ENCODE assay signal across 10 cellular contexts in the genomic region with DNA sequence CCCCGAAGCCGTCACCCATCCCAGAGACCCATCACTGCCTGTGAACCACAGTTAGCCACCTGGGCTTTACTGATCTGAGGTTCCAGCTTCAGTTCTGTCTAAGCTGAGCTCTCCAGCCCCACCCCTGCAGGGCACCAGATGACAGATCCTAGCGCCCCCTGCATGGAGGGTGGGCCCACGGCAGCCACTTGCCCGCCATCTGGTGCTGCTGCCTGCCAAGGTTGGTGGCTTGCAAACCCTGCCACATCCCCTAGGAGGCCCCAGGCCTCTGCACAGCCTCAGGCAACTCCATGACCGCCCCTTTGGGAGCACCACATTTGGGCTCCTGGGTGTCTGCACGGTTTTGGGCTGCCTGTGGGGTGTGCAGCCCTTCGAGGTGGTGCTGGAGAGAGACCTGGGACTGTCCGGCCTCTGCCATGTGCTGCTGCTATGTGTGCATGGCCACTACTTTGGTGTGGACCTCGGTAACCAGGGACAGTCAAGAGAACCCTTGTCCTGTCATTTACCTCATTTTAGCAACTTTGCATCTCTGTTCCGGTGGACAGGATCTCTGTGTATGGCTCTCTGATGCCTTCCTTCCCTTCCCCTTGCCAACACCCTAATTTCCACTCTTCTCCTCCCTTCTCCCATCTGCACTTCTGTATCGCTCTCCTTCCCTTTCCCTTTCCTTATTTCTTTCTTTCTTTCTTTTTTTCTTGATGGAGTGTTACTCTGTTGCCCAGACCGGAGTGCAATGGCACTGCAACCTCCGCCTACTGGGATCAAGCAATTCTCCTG. TPM values are rescaled to one million over a fixed set of nuclear protein-coding genes. Genes with fewer than 3 reads are reported as not detected.
DNase-seq lines count a peak whose midpoint lies in the region; ATAC-seq lines count a peak whose summit lies in the region.
"Had no signal": no experiment of that assay in that cellular context is flagged by ENCODE, and none has a peak within 500 bp of the region (broad histone marks: within the 10 kb centered on the region; RNA-seq: fewer than 3 reads in every experiment).

No MANE protein-coding gene starts in this region.

- WGBS in iPS DF 6.9 (ENCODE audit: insufficient coverage, insufficient read length) = 100% methylated on average over 1 of the region's 14 CpGs

- no peaks in the 10 kb centered on the region for H3K36me3 ChIP-seq in iPS DF 6.9 (ENCODE audit: control insufficient read depth, insufficient read depth, low read length)
- H3K36me3 ChIP-seq: thyroid gland had no signal

- peak; percentile 97 for DNase-seq in DMS 273 (lab: John Stamatoyannopoulos, UW; ENCODE audit: unreplicated experiment)
- DNase-seq in HCEC 1CT = peak; percentile 10
- DNase-seq in SK-N-DZ (ENCODE audit: low spot score) = peak; percentile 63
- DNase-seq in iPS DF 6.9 (ENCODE audit: low read depth, low spot score) = peak; percentile 63
- DNase-seq in NCI-H2107 (lab: John Stamatoyannopoulos, UW) = no peak
- DNase-seq in NCI-H187 treated with DMSO at 0.1 percent for 48 hours (lab: John Stamatoyannopoulos, UW) = no peak
- DNase-seq in SW 1271 (lab: John Stamatoyannopoulos, UW) = no peak
- DNase-seq: right cardiac atrium, thyroid gland had no signal

- no peak overlapping the region for H3K27ac ChIP-seq in iPS DF 6.9 (ENCODE audit: low read length)
- H3K27ac ChIP-seq: thyroid gland had no signal

- H3K27me3 ChIP-seq in iPS DF 6.9 (ENCODE audit: control insufficient read depth, insufficient read depth, low read length) = no peaks in the 10 kb centered on the region
- H3K27me3 ChIP-seq: thyroid gland had no signal

- no peaks in the 10 kb centered on the region for H3K9me3 ChIP-seq in iPS DF 6.9 (ENCODE audit: control insufficient read depth, insufficient read depth, low read length)
- H3K9me3 ChIP-seq: thyroid gland had no signal

- ATAC-seq in GM18519 (IDR thresholded peaks at IDR 0.05; ENCODE audit: low FRiP score, unreplicated experiment) = no peak
- ATAC-seq: right cardiac atrium had no signal

- peaks cover 2% of the 10 kb centered on the region; the same call in 1 of the 2 replicates for H3K4me1 ChIP-seq in iPS DF 6.9 (ENCODE audit: control insufficient read depth, insufficient read depth, low read length)
- H3K4me1 ChIP-seq: thyroid gland had no signal

- H3K4me3 ChIP-seq in iPS DF 6.9 (ENCODE audit: low read length) = no peak overlapping the region
- H3K4me3 ChIP-seq: thyroid gland had no signal

RNA-seq across cellular contexts. Expression of gene SDHAF1, which starts 17.4 kb away (rescaled TPM):
- polyA plus RNA-seq in SK-N-DZ (2014; cell fraction: cytosol; rRNA removed) = 74.6 and 93.5 TPM in 2 replicates
- 52.2 and 66.7 TPM in 2 replicates for polyA plus RNA-seq in SK-N-DZ (2014; cell fraction: nucleus; rRNA removed)

RNA-seq across cellular contexts. Expression of gene SYNE4, which starts 31.0 kb away (rescaled TPM):
- 0.73 and 0.95 TPM in 2 replicates for polyA plus RNA-seq in SK-N-DZ (2014; cell fraction: cytosol; rRNA removed)
- 4.6 and 5.3 TPM in 2 replicates for polyA plus RNA-seq in SK-N-DZ (2014; cell fraction: nucleus; rRNA removed)

RNA-seq across cellular contexts. Expression of gene ALKBH6, which starts 36.4 kb away (rescaled TPM):
- 31.8 and 36.6 TPM in 2 replicates for polyA plus RNA-seq in SK-N-DZ (2014; cell fraction: cytosol; rRNA removed)
- 65.3 and 129 TPM in 2 replicates for polyA plus RNA-seq in SK-N-DZ (2014; cell fraction: nucleus; rRNA removed)

RNA-seq across cellular contexts. Expression of gene LRFN3, which starts 41.5 kb away (rescaled TPM):
- polyA plus RNA-seq in SK-N-DZ (2014; cell fraction: cytosol; rRNA removed) = 3.2 and 3.9 TPM in 2 replicates
- 2.3 and 3.3 TPM in 2 replicates for polyA plus RNA-seq in SK-N-DZ (2014; cell fraction: nucleus; rRNA removed)

RNA-seq across cellular contexts. Expression of gene CLIP3, which starts 55.0 kb away (rescaled TPM):
- polyA plus RNA-seq in SK-N-DZ (2014; cell fraction: cytosol; rRNA removed) = 5.6 and 6.8 TPM in 2 replicates
- polyA plus RNA-seq in SK-N-DZ (2014; cell fraction: nucleus; rRNA removed) = 2.9 and 8.4 TPM in 2 replicates

Comparison
In these comparisons a context has a peak if more than half of its experiments do, and no peak if none do; other contexts are left out.
1. DNase-seq: peak in DMS 273 (single experiment), HCEC 1CT (single experiment), SK-N-DZ (single experiment) and iPS DF 6.9 (single experiment); none in NCI-H2107 (single experiment), NCI-H187 treated with DMSO at 0.1 percent for 48 hours (single experiment) and SW 1271 (0 of 2).